ENCODE assay signal across 19 cellular contexts in genomic region chr18:48642503-48642902, GRCh38.
A peak's percentile ranks its signal among the peaks of the same experiment; 100 is the strongest.
DNase-seq lines count a peak whose midpoint lies in the region; ATAC-seq, FAIRE-seq and TF ChIP-seq lines count a peak whose summit lies in the region.
"Had no signal": no experiment of that assay in that cellular context is flagged by ENCODE, and none has a peak within 500 bp of the region (broad histone marks: within the 10 kb centered on the region; RNA-seq: fewer than 3 reads in every experiment).

No MANE protein-coding gene starts in this region.

- H4K20me1 ChIP-seq in Karpas-422 (ENCODE audit: insufficient read depth, low read depth, low read length), result no peaks in the 10 kb centered on the region

- H3K36me3 ChIP-seq in Karpas-422 (ENCODE audit: insufficient read depth, low read length), result no peaks in the 10 kb centered on the region
- H3K36me3 ChIP-seq in bronchial epithelial cell (ENCODE audit: control insufficient read depth, insufficient read depth, low read length), result peaks cover 15% of the 10 kb centered on the region

- no peaks in the 10 kb centered on the region for H3K4me1 ChIP-seq in Karpas-422 (ENCODE audit: low read length)
- H3K4me1 ChIP-seq: Caco-2 had no signal

- H3K4me3 ChIP-seq in Karpas-422 (ENCODE audit: low read length) (no peak overlapping the region), bronchial epithelial cell (ENCODE audit: low read depth, low read length) (no peak overlapping the region)

- no peaks in the 10 kb centered on the region for H3K79me2 ChIP-seq in Karpas-422 (ENCODE audit: low read length)

- H3K9me3 ChIP-seq in Karpas-422 (ENCODE audit: low read length), result no peaks in the 10 kb centered on the region
- H3K9me3 ChIP-seq: Caco-2 had no signal

- H3K4me2 ChIP-seq in Karpas-422 (ENCODE audit: low read depth, low read length, poor library complexity, severe bottlenecking), result no peak overlapping the region

- peak; percentile 58 for FAIRE-seq in D721Med (lab: Jason Lieb, UNC)
- FAIRE-seq in bronchial epithelial cell (lab: Jason Lieb, UNC), result peak; percentile 92
- FAIRE-seq: GM12892, GM18507 had no signal

- H3K9me2 ChIP-seq in Karpas-422 (replicated peaks; ENCODE audit: insufficient read depth, low read length), result no peaks in the 10 kb centered on the region

- no peak for ATAC-seq in HG03457 (IDR thresholded peaks at IDR 0.05; ENCODE audit: unreplicated experiment)
- ATAC-seq: HCT116 had no signal

- H2AFZ ChIP-seq in Karpas-422 (ENCODE audit: low read length), result no peak overlapping the region

- in situ Hi-C loops in ACHN (cut with HindIII; ENCODE audit: low pct_ligation_motif_present, low pct_unique_long_range_greater_than_20kb, low sequenced_read_pairs), result no loop called here

- no peak overlapping the region for H3K9ac ChIP-seq in Karpas-422 (ENCODE audit: low read length)

- no peak overlapping the region for H3K27ac ChIP-seq in Karpas-422 (ENCODE audit: low read length)
- H3K27ac ChIP-seq: C4-2B, HL-60 had no signal

- no peaks in the 10 kb centered on the region for H3K27me3 ChIP-seq in Karpas-422 (ENCODE audit: low read length)
- no peaks in the 10 kb centered on the region for H3K27me3 ChIP-seq in bronchial epithelial cell (ENCODE audit: control insufficient read depth, insufficient read depth, low read length)

- no peak for DNase-seq in D721Med (ENCODE audit: insufficient read length, low spot score)
- DNase-seq in Karpas-422, result peak; percentile 28
- no peak for DNase-seq in bronchial epithelial cell (ENCODE audit: low read depth)
- DNase-seq in cortex of kidney (lab: John Stamatoyannopoulos, UW), result no peak
- no peak for DNase-seq in ACHN
- DNase-seq: AML-193; Caco-2; CD4-positive, alpha-beta T cell; DMS153; GDM1; GOT3; H7; KG1 had no signal

- TF ChIP-seq CTCF in D721Med (IDR thresholded peaks at IDR 0.05; ENCODE audit: insufficient read depth, missing control alignments), result no peak
- TF ChIP-seq CTCF in bronchial epithelial cell (IDR thresholded peaks at IDR 0.05; ENCODE audit: insufficient read depth, low read length, severe bottlenecking), result no peak
